Comparison of ENCODE assay signal across 35 cellular contexts in the genomic region with DNA sequence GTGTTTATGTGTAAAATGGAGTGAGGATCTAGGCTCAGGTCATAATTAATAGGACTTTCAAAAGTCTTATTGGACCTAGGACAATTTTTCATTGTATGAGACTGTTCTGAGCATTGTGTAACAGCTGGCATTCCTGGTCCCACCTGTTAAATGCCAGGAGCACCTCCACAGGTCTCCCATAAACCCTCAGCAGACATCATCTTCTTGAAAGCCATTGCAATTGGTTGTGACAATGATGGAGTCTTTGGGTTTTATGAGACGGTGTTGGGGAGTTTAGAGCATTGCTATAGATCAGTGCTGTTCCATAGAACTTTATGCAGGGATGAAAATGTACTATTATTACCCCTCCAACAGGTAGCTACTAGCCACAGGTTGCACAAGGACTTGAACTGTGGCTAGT.
"Had no signal": no experiment of that assay in that cellular context is flagged by ENCODE, and none has a peak within 500 bp of the region (broad histone marks: within the 10 kb centered on the region; RNA-seq: fewer than 3 reads in every experiment).

No MANE protein-coding gene starts in this region.

- DNase-seq: Karpas-422, Kasumi-1, MM.1S, MV-4-11, NCI-H1048, NCI-H1092, NCI-H1092 treated with DMSO at 0.1 percent for 48 hours, NCI-H1105, NCI-H1105 treated with DMSO at 0.1 percent for 48 hours, NCI-H1417, NCI-H1417 treated with DMSO at 0.1 percent for 48 hours, NCI-H1436, NCI-H1436 treated with DMSO at 0.1 percent for 48 hours, NCI-H146, NCI-H1694, NCI-H1694 treated with DMSO at 0.1 percent for 48 hours, NCI-H187, NCI-H187 treated with DMSO at 0.1 percent for 48 hours, NCI-H1930, NCI-H2029, NCI-H2029 treated with DMSO at 0.1 percent for 48 hours, NCI-H2081, NCI-H2081 treated with DMSO at 0.1 percent for 48 hours, NCI-H2107, NCI-H2171, NCI-H2171 treated with DMSO at 0.1 percent for 48 hours, NCI-H2227 treated with DMSO at 0.1 percent for 48 hours, NCI-H226, NCI-H345, NCI-H446, NCI-H446 treated with DMSO at 0.1 percent for 48 hours, NCI-H510A, NCI-H510A treated with DMSO at 0.1 percent for 48 hours, NCI-H524, NCI-H524 treated with DMSO at 0.1 percent for 48 hours had no signal
